ENCODE assay signal across 8 cellular contexts in genomic region chr3:69739204-69740102, GRCh38. TPM values are rescaled to one million over a fixed set of nuclear protein-coding genes. Genes with fewer than 3 reads are reported as not detected.
DNase-seq lines count a peak whose midpoint lies in the region; ATAC-seq and TF ChIP-seq lines count a peak whose summit lies in the region.

Gene MITF (plus strand): TSS chr3:69739464. CDS start chr3:69739598, 134 bp downstream.

- H3K27me3 Mint-ChIP-seq in mesothelial cell of epicardium (ENCODE audit: low read depth) = peaks cover 39% of the 10 kb centered on the region
- peaks cover 65% of the 10 kb centered on the region for H3K27me3 Mint-ChIP-seq in stimulated activated naive CD8-positive, alpha-beta T cell treated with anti-CD3 and anti-CD28 coated beads, Interleukin-15, Interleukin-2, amounts not matched to agents 100 ng/mL and 50 ng/mL, for 24 hours

- H3K4me3 Mint-ChIP-seq in mesothelial cell of epicardium = peak within 1 kb of the TSS; percentile 83
- H3K4me3 Mint-ChIP-seq in stimulated activated naive CD8-positive, alpha-beta T cell treated with anti-CD3 and anti-CD28 coated beads, Interleukin-15, Interleukin-2, amounts not matched to agents 100 ng/mL and 50 ng/mL, for 24 hours = peak within 1 kb of the TSS; percentile 68

- ATAC-seq in GM18520 (IDR thresholded peaks at IDR 0.05; ENCODE audit: unreplicated experiment) = peak; percentile 96
- ATAC-seq in HG02973 (IDR thresholded peaks at IDR 0.05; ENCODE audit: unreplicated experiment) = peak; percentile 99

- DNase-seq in AG08395 (ENCODE audit: low spot score) = peak; percentile 95
- peak; percentile 60 for DNase-seq in NCI-H2029 (lab: John Stamatoyannopoulos, UW)
- peak; percentile 78 for DNase-seq in UCSD-AML1 (lab: John Stamatoyannopoulos, UW; ENCODE audit: unreplicated experiment)
- peak; percentile 92 to 94 for DNase-seq in erythroblast (lab: John Stamatoyannopoulos, UW)
- DNase-seq in mesothelial cell of epicardium (ENCODE audit: low spot score in 2 of 2, unreplicated experiment in 2 of 2) = peak; percentile 84 to 87

- no peaks in the 10 kb centered on the region for H3K9me3 Mint-ChIP-seq in mesothelial cell of epicardium
- no peaks in the 10 kb centered on the region for H3K9me3 Mint-ChIP-seq in stimulated activated naive CD8-positive, alpha-beta T cell treated with anti-CD3 and anti-CD28 coated beads, Interleukin-15, Interleukin-2, amounts not matched to agents 100 ng/mL and 50 ng/mL, for 24 hours

- peak; percentile 47 for TF ChIP-seq POLR2A in erythroblast (IDR thresholded peaks at IDR 0.05; ENCODE audit: low read length)

- peaks cover 35% of the 10 kb centered on the region for H3K4me1 Mint-ChIP-seq in mesothelial cell of epicardium
- H3K4me1 Mint-ChIP-seq in stimulated activated naive CD8-positive, alpha-beta T cell treated with anti-CD3 and anti-CD28 coated beads, Interleukin-15, Interleukin-2, amounts not matched to agents 100 ng/mL and 50 ng/mL, for 24 hours (ENCODE audit: low read depth) = peaks cover 4% of the 10 kb centered on the region

- peak within 1 kb of the TSS; percentile 39 for H3K27ac Mint-ChIP-seq in mesothelial cell of epicardium
- H3K27ac Mint-ChIP-seq in stimulated activated naive CD8-positive, alpha-beta T cell treated with anti-CD3 and anti-CD28 coated beads, Interleukin-15, Interleukin-2, amounts not matched to agents 100 ng/mL and 50 ng/mL, for 24 hours = no peak within 1 kb of the TSS

- TF ChIP-seq CTCF in mesothelial cell of epicardium (IDR thresholded peaks at IDR 0.05; ENCODE audit: unreplicated experiment) = no peak

- no peaks in the 10 kb centered on the region for H3K36me3 Mint-ChIP-seq in mesothelial cell of epicardium
- no peaks in the 10 kb centered on the region for H3K36me3 Mint-ChIP-seq in stimulated activated naive CD8-positive, alpha-beta T cell treated with anti-CD3 and anti-CD28 coated beads, Interleukin-15, Interleukin-2, amounts not matched to agents 100 ng/mL and 50 ng/mL, for 24 hours (ENCODE audit: low read depth)

RNA-seq across cellular contexts. Expression of gene MITF, which starts in this region (rescaled TPM):
- 6.9 to 8.2 TPM (median 7.0 TPM) in 3 replicates for total RNA-seq in mesothelial cell of epicardium

Comparison
In these comparisons a context has a peak if more than half of its experiments do, and no peak if none do; other contexts are left out.
1. Peak in every context shown above with its lines: DNase-seq and ATAC-seq.